ENCODE assay signal across 8 cellular contexts in genomic region chr16:83926726-83927397, GRCh38. TPM values are rescaled to one million over a fixed set of nuclear protein-coding genes. Genes with fewer than 3 reads are reported as not detected.
DNase-seq lines count a peak whose midpoint lies in the region; ATAC-seq and TF ChIP-seq lines count a peak whose summit lies in the region.

No MANE protein-coding gene starts in this region.

- POLR2A ChIA-PET in Panc1 (lab: Charles Lee): no interaction called here

- no peaks in the 10 kb centered on the region for H3K36me3 ChIP-seq in Panc1 (ENCODE audit: control insufficient read depth, insufficient read depth, low read length)
- peaks cover 0 to 55% (median 45%) of the 10 kb centered on the region in 4 donors for H3K36me3 ChIP-seq in stomach

- H3K9me3 ChIP-seq in Panc1 (ENCODE audit: control insufficient read depth, insufficient read depth, low read depth, low read length) (no peaks in the 10 kb centered on the region), stomach (no peaks in the 10 kb centered on the region)

- H3K27ac ChIP-seq in Panc1 (ENCODE audit: low read length) (no peak overlapping the region), stomach (peak overlapping the region in 4 of 5 donors; percentile 26 to 62 (median 40))

- H3K4me3 Mint-ChIP-seq in nephron: peak overlapping the region in 1 of 3 experiments; percentile 37

- ATAC-seq in HG03095 (IDR thresholded peaks at IDR 0.05; ENCODE audit: unreplicated experiment) (peak; percentile 62), Panc1 (peak; percentile 92), GM21447 (IDR thresholded peaks at IDR 0.05; ENCODE audit: unreplicated experiment) (no peak)

- TF ChIP-seq POLR2A in stomach (IDR thresholded peaks at IDR 0.05): no peak

- H3K27me3 ChIP-seq in Panc1 (ENCODE audit: control insufficient read depth, insufficient read depth, low read length) (no peaks in the 10 kb centered on the region), stomach (no peaks in the 10 kb centered on the region)

- peak overlapping the region in 1 of 2 experiments; percentile 33; a peak in 2 of 4 replicates for H3K4me3 ChIP-seq in Panc1 (ENCODE audit: low read depth in 2 of 2, low read length in 2 of 2)
- H3K4me3 ChIP-seq in foreskin fibroblast (ENCODE audit: low read depth in 1 of 2, low read length in 2 of 2): no peak overlapping the region
- H3K4me3 ChIP-seq in stomach: peak overlapping the region; percentile 11 to 22 (median 12)

- DNase-seq in GM04504 (ENCODE audit: low read depth) (peak; percentile 46), Panc1 (ENCODE audit: low read depth, low spot score) (peak; percentile 60), foreskin fibroblast (peak; percentile 60 to 89), stomach (peak; percentile 85)
- peak; percentile 34 for DNase-seq in activated T-helper 9 cell treated with anti-CD3 and anti-CD28 coated beads, Interleukin-2, amount 50 U/mL, for 16 hours (ENCODE audit: low read depth)

- CTCF ChIA-PET in Panc1 (lab: Charles Lee): interaction anchor here (0.7 kb wide), 1 partner anchor 27 kb away, joined by 3 read pairs; no protein-coding TSS in a partner anchor

- 12 to 21% (median 14%) methylated on average over 32 to 35 of the region's 35 CpGs for WGBS in stomach, 5 donors

- TF ChIP-seq EP300 in stomach (IDR thresholded peaks at IDR 0.05): no peak

- peak; percentile 94 for TF ChIP-seq CTCF in Panc1 (IDR thresholded peaks at IDR 0.05)
- TF ChIP-seq CTCF in foreskin fibroblast (IDR thresholded peaks at IDR 0.05; ENCODE audit: low read depth, low read length): peak; percentile 99
- peak; percentile 95 to 98 (median 97) for TF ChIP-seq CTCF in nephron (IDR thresholded peaks at IDR 0.05; ENCODE audit: unreplicated experiment in 3 of 3)
- peak in 5 of 7 experiments; percentile 63 to 96 (median 94) for TF ChIP-seq CTCF in stomach (IDR thresholded peaks at IDR 0.05)

- intact Hi-C loops in Panc1 (cut with micrococcal nuclease; ENCODE audit: unreplicated experiment): no loop called here
- intact Hi-C loops in stomach (cut with DNase I; ENCODE audit: low total_unique reads): no loop called here

- no peaks in the 10 kb centered on the region for H3K9me3 Mint-ChIP-seq in nephron

- no peak overlapping the region for H3K27ac Mint-ChIP-seq in nephron

- peaks cover 6% of the 10 kb centered on the region for H3K36me3 Mint-ChIP-seq in nephron (ENCODE audit: low read depth)

- H3K4me1 ChIP-seq in Panc1 (ENCODE audit: control insufficient read depth, insufficient read depth, low read length): peaks cover 6% of the 10 kb centered on the region
- peaks cover 0 to 12% (median 9%) of the 10 kb centered on the region in 4 donors for H3K4me1 ChIP-seq in stomach

- H3K27me3 Mint-ChIP-seq in nephron (ENCODE audit: low read depth): no peaks in the 10 kb centered on the region

- in situ Hi-C loops in Panc1 (cut with HindIII; ENCODE audit: low pct_unique_long_range_greater_than_20kb, low sequenced_read_pairs): no loop called here

- peaks cover 12% of the 10 kb centered on the region for H3K4me1 Mint-ChIP-seq in nephron

- no TSS peak for BruUV-seq in Panc1 (replicated peaks; lab: Mats Ljungman, UMichigan)

RNA-seq across cellular contexts. Expression of gene OSGIN1, which starts 26.2 kb away (rescaled TPM):
- total RNA-seq in Panc1 (2021; ENCODE audit: unreplicated experiment) (4.9 TPM), stomach (10 to 100 TPM in 3 of 5 donors, 1 to 10 TPM in 2; 2.6 to 28.6 (median 24.5) TPM)
- 3.8 TPM for polyA plus RNA-seq in Panc1 (2012; ENCODE audit: insufficient read length)
- polyA plus RNA-seq in stomach: 10 to 100 TPM in 1 of 3 donors, 1 to 10 TPM in 2; 8.3 to 10.5 (median 9.9) TPM

RNA-seq across cellular contexts. Expression of gene MLYCD, which starts 27.9 kb away (rescaled TPM):
- total RNA-seq in Panc1 (2021; ENCODE audit: unreplicated experiment) (2.2 TPM), stomach (10 to 100 TPM; 14.0 to 43.8 (median 22.0) TPM)
- 1.7 TPM for polyA plus RNA-seq in Panc1 (2012; ENCODE audit: insufficient read length)
- polyA plus RNA-seq in stomach: 1 to 10 TPM; 2.9 to 3.5 (median 3.0) TPM

RNA-seq across cellular contexts. Expression of gene NECAB2, which starts 41.2 kb away (rescaled TPM):
- 0.33 TPM for total RNA-seq in Panc1 (2021; ENCODE audit: unreplicated experiment)
- polyA plus RNA-seq in Panc1 (2012; ENCODE audit: insufficient read length): 0.17 TPM
- total RNA-seq in stomach: 10 to 100 TPM in 1 of 5 donors, 1 to 10 TPM in 1, not detected in 3; 1.7 to 11.2 TPM
- polyA plus RNA-seq in stomach: 1 to 10 TPM in 1 of 3 donors, under 1 TPM in 2; 0.46 to 1.7 (median 0.65) TPM

Comparison
In these comparisons a context has a peak if more than half of its experiments do, and no peak if none do; other contexts are left out.
1. DNase-seq: peak in every context shown above with its lines; median percentile 85 in stomach; 74 in foreskin fibroblast; 60 in Panc1; 46 in GM04504; 34 in activated T-helper 9 cell treated with anti-CD3 and anti-CD28 coated beads, Interleukin-2, amount 50 U/mL, for 16 hours.
2. H3K4me3 ChIP-seq: peak in stomach (4 of 4); none in foreskin fibroblast (0 of 2).
3. Peak in every context shown above with its lines, with median percentiles within 50 percentile points of each other: CTCF ChIP-seq.